In the genomic region with DNA sequence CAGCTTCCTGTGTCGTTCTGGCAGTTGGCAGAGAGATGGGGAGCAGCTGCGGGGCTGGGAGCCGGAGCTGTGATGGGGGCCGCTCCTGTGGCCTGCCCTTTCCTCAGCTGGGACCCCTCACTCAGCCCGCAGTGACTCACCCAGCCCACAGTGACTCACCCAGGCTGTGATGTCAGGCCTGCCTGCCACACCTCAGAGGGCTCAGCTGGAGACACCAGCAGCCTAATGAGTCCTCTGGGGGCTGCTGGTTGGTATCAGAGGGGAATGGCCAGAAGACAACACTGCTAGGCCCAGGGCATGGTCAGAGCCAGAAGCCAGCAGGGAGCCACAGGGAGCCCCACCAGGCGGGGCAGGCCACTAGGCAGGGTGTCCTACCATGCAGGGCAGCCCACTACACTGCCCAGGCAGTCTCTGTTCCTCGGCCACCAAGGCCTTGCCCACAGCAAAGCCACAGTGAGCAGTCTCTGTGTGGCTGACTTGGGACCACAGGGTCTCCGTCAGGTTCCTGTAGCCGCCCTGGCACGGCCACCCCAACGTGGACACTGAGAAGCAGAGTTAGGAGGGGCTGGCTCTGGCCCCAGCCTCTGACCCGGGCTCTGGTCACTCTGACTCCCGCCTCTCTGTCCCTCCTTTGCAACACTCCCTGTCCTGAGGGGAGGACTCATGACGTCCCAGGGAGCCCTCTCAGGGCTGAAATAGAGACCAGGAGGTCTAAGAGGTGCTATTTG, we compare ENCODE assay signal across 1 cellular context.
TF ChIP-seq lines count a peak whose summit lies in the region.

No MANE protein-coding gene starts in this region.

TF ChIP-seq in IMR-90, 13 proteins besides CTCF, POLR2A, EP300 and RAD21:
- TF ChIP-seq MXI1 (IDR thresholded peaks at IDR 0.05; ENCODE audit: borderline replicate concordance, low read depth, low read length) (no peak), RCOR1 (IDR thresholded peaks at IDR 0.05; ENCODE audit: insufficient replicate concordance, low read length) (no peak), MAZ (IDR thresholded peaks at IDR 0.05; ENCODE audit: borderline replicate concordance, low read depth, low read length) (peak; percentile 72; the same call in 1 of the 2 replicates), MAFK (IDR thresholded peaks at IDR 0.05; ENCODE audit: low read depth, low read length) (no peak), SMC3 (IDR thresholded peaks at IDR 0.05; ENCODE audit: low read depth, low read length) (no peak), CEBPB (IDR thresholded peaks at IDR 0.05; ENCODE audit: low read depth, low read length) (no peak), CHD1 (IDR thresholded peaks at IDR 0.05; ENCODE audit: low read depth, low read length) (no peak), FOS (IDR thresholded peaks at IDR 0.05; ENCODE audit: low read depth, low read length) (peak; percentile 96), RFX5 (IDR thresholded peaks at IDR 0.05; ENCODE audit: low read depth, low read length) (no peak), NFE2L2 (IDR thresholded peaks at IDR 0.05; ENCODE audit: low read depth, low read length) (no peak), BHLHE40 (IDR thresholded peaks at IDR 0.05; ENCODE audit: low read depth, low read length) (peak; percentile 40; the same call in 1 of the 2 replicates)
- TF ChIP-seq, protein P1, sequence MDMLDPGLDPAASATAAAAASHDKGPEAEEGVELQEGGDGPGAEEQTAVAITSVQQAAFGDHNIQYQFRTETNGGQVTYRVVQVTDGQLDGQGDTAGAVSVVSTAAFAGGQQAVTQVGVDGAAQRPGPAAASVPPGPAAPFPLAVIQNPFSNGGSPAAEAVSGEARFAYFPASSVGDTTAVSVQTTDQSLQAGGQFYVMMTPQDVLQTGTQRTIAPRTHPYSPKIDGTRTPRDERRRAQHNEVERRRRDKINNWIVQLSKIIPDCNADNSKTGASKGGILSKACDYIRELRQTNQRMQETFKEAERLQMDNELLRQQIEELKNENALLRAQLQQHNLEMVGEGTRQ (IDR thresholded peaks at IDR 0.05; ENCODE audit: low read depth, low read length) = no peak
- TF ChIP-seq, protein P2, sequence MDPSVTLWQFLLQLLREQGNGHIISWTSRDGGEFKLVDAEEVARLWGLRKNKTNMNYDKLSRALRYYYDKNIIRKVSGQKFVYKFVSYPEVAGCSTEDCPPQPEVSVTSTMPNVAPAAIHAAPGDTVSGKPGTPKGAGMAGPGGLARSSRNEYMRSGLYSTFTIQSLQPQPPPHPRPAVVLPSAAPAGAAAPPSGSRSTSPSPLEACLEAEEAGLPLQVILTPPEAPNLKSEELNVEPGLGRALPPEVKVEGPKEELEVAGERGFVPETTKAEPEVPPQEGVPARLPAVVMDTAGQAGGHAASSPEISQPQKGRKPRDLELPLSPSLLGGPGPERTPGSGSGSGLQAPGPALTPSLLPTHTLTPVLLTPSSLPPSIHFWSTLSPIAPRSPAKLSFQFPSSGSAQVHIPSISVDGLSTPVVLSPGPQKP (IDR thresholded peaks at IDR 0.05; ENCODE audit: borderline replicate concordance, low read depth, low read length) = no peak
